ENCODE assay signal across 24 cellular contexts in the genomic region with DNA sequence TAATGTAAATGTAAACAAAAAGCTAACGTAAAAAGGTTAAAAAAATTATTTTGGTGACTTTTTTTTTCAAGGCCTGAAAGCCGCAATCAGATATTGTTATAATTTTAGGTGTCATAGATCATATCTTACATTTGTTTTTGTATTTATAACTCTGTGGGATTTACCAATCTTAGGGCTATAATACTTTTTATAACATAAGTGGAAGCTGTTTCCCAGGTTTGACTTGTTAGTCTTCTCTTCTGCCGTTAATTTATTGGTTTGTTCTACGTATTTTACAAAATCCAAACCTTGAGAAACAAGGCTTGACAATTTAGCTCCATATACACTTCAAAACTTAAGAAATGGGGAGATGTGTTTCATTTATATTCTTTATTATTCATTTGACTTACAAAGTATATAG.
"Had no signal": no experiment of that assay in that cellular context is flagged by ENCODE, and none has a peak within 500 bp of the region (broad histone marks: within the 10 kb centered on the region; RNA-seq: fewer than 3 reads in every experiment).

No MANE protein-coding gene starts in this region.

- H3K27ac Mint-ChIP-seq: memory B cell; naive thymus-derived CD4-positive, alpha-beta T cell had no signal

- H3K9me3 Mint-ChIP-seq: endodermal cell; memory B cell; naive thymus-derived CD4-positive, alpha-beta T cell had no signal

- ATAC-seq: heart left ventricle; left lobe of liver; lower lobe of right lung; naive thymus-derived CD4-positive, alpha-beta T cell had no signal

- H3K4me1 ChIP-seq: lower lobe of right lung had no signal

- DNase-seq: cerebellar nuclear complex; effector CD4-positive, alpha-beta T cell; endodermal cell; heart left ventricle; hypothalamus; kidney glomerular epithelial cell; lower lobe of right lung; midbrain; naive thymus-derived CD4-positive, alpha-beta T cell; stimulated activated CD4-positive, alpha-beta T cell treated with anti-CD3 and anti-CD28 coated beads, Interleukin-12 subunit alpha, Interleukin-12 subunit beta, amount 100 ng/mL, for 4 hours; stimulated activated naive CD4-positive, alpha-beta T cell; stomach; substantia nigra; trophoblast cell had no signal

- H3K9me3 ChIP-seq: heart left ventricle, lower lobe of right lung, neutrophil, stomach, thoracic aorta had no signal

- H3K27ac ChIP-seq: coronary artery, heart left ventricle, lower lobe of right lung, neutrophil, thoracic aorta had no signal

- H3K4me3 Mint-ChIP-seq: endodermal cell; memory B cell; naive thymus-derived CD4-positive, alpha-beta T cell had no signal

- FAIRE-seq: endothelial cell of umbilical vein, frontal cortex, islet of Langerhans, small intestine, urothelium cell line had no signal

- H3K4me3 ChIP-seq: coronary artery, heart left ventricle, lower lobe of right lung, stomach, thoracic aorta had no signal

- H3K27me3 ChIP-seq: stomach had no signal

- H3K36me3 Mint-ChIP-seq: memory B cell; naive thymus-derived CD4-positive, alpha-beta T cell had no signal

- H3K36me3 ChIP-seq: heart left ventricle, lower lobe of right lung, neutrophil, stomach, thoracic aorta had no signal
